In the genomic region with DNA sequence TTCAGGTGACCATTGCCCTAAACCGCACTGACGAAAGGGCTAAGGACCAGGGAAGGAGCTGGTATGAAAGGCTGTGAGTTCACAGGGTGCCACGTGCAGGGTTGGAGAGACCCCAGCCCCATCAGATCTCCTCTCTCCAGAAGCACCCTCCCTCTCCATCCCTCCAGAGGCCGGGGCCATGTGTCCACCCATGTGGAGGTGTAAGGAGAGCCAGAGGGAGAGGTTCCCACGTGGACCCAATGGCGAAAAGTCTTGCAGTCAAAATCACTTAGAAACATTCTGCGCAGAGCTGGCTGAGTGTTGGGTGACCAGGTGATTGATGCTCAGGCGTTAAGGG, we compare ENCODE assay signal across 7 cellular contexts.
DNase-seq lines count a peak whose midpoint lies in the region; ATAC-seq and TF ChIP-seq lines count a peak whose summit lies in the region.

No MANE protein-coding gene starts in this region.

- no peak overlapping the region for H3K4me3 Mint-ChIP-seq in activated naive CD8-positive, alpha-beta T cell treated with anti-CD3 and anti-CD28 coated beads, Interleukin-2, amount 50 U/mL, for 24 hours
- H3K4me3 Mint-ChIP-seq in immature natural killer cell: peak overlapping the region; percentile 14 to 59 (median 30)

- no peak for TF ChIP-seq POLR2A in suprapubic skin (IDR thresholded peaks at IDR 0.05)

- no peak overlapping the region for H3K27ac ChIP-seq in suprapubic skin

- TF ChIP-seq EP300 in suprapubic skin (IDR thresholded peaks at IDR 0.05): no peak

- H3K27me3 ChIP-seq in suprapubic skin: peaks cover 4% of the 10 kb centered on the region

- H3K4me1 ChIP-seq in suprapubic skin: peaks cover 16% of the 10 kb centered on the region

- peak overlapping the region; percentile 7 for H3K27ac Mint-ChIP-seq in activated naive CD8-positive, alpha-beta T cell treated with anti-CD3 and anti-CD28 coated beads, Interleukin-2, amount 50 U/mL, for 24 hours
- H3K27ac Mint-ChIP-seq in immature natural killer cell: no peak overlapping the region

- peaks cover 10% of the 10 kb centered on the region for H3K9me3 Mint-ChIP-seq in activated naive CD8-positive, alpha-beta T cell treated with anti-CD3 and anti-CD28 coated beads, Interleukin-2, amount 50 U/mL, for 24 hours
- peaks cover 0 to 6% (median 0%) of the 10 kb centered on the region in 6 donors for H3K9me3 Mint-ChIP-seq in immature natural killer cell

- H3K27me3 Mint-ChIP-seq in activated naive CD8-positive, alpha-beta T cell treated with anti-CD3 and anti-CD28 coated beads, Interleukin-2, amount 50 U/mL, for 24 hours: peaks cover 42% of the 10 kb centered on the region
- peaks cover 2 to 9% (median 5%) of the 10 kb centered on the region in 3 donors for H3K27me3 Mint-ChIP-seq in immature natural killer cell (ENCODE audit: low read depth in 3 of 3)

- H3K4me3 ChIP-seq in suprapubic skin: peak overlapping the region; percentile 68

- H3K9me3 ChIP-seq in suprapubic skin: no peaks in the 10 kb centered on the region

- ATAC-seq in HG02981 (IDR thresholded peaks at IDR 0.05; ENCODE audit: unreplicated experiment): peak; percentile 11
- ATAC-seq in activated naive CD8-positive, alpha-beta T cell treated with anti-CD3 and anti-CD28 coated beads, Interleukin-2, amount 50 U/mL, for 24 hours: no peak
- no peak for ATAC-seq in activated CD4-positive, CD25-positive, alpha-beta regulatory T cell treated with anti-CD3 and anti-CD28 coated beads, Interleukin-2, amount 50 U/mL, for 24 hours
- no peak for ATAC-seq in HG03439 (IDR thresholded peaks at IDR 0.05; ENCODE audit: unreplicated experiment)

- H3K4me1 Mint-ChIP-seq in activated naive CD8-positive, alpha-beta T cell treated with anti-CD3 and anti-CD28 coated beads, Interleukin-2, amount 50 U/mL, for 24 hours: peaks cover 16% of the 10 kb centered on the region
- peaks cover 10 to 13% of the 10 kb centered on the region in 2 donors for H3K4me1 Mint-ChIP-seq in immature natural killer cell

- H3K36me3 Mint-ChIP-seq in activated naive CD8-positive, alpha-beta T cell treated with anti-CD3 and anti-CD28 coated beads, Interleukin-2, amount 50 U/mL, for 24 hours (ENCODE audit: low read depth): no peaks in the 10 kb centered on the region
- no peaks in the 10 kb centered on the region for H3K36me3 Mint-ChIP-seq in immature natural killer cell

- no peaks in the 10 kb centered on the region for H3K36me3 ChIP-seq in suprapubic skin

- TF ChIP-seq CTCF in suprapubic skin (IDR thresholded peaks at IDR 0.05): no peak

- 35% methylated on average over 7 of the region's 8 CpGs for WGBS in suprapubic skin

- no peak for DNase-seq in activated naive CD8-positive, alpha-beta T cell treated with anti-CD3 and anti-CD28 coated beads, Interleukin-2, amount 50 U/mL, for 24 hours
- DNase-seq in immature natural killer cell (no peak), suprapubic skin (ENCODE audit: low spot score in 2 of 2) (no peak), NCI-H1436 treated with DMSO at 0.1 percent for 48 hours (lab: John Stamatoyannopoulos, UW) (no peak)
